Comparison of ENCODE assay signal across 21 cellular contexts in genomic region chr15:71508081-71508682, GRCh38.
DNase-seq lines count a peak whose midpoint lies in the region; ATAC-seq, FAIRE-seq and TF ChIP-seq lines count a peak whose summit lies in the region.
"Had no signal": no experiment of that assay in that cellular context is flagged by ENCODE, and none has a peak within 500 bp of the region (broad histone marks: within the 10 kb centered on the region; RNA-seq: fewer than 3 reads in every experiment).

No MANE protein-coding gene starts in this region.

- TF ChIP-seq RAD21 in H1 (IDR thresholded peaks at IDR 0.05 in 1 of 2, conservative IDR thresholded peaks at IDR 0.05 in 1 of 2; ENCODE audit: low read depth in 2 of 2, low read length in 2 of 2) = no peak

- no peak overlapping the region for H4K8ac ChIP-seq in H1 (ENCODE audit: extremely low read depth, insufficient read depth, low read length)

- no peak overlapping the region for H3K4ac ChIP-seq in H1 (replicated peaks; ENCODE audit: insufficient read length, low read depth, low read length)

- no peak overlapping the region for H2BK120ac ChIP-seq in H1 (replicated peaks; ENCODE audit: low read depth, low read length)

- TF ChIP-seq CTCF in GM10248 (IDR thresholded peaks at IDR 0.05; ENCODE audit: control extremely low read depth, extremely low read depth, low read depth, missing control alignments) = no peak
- TF ChIP-seq CTCF in H1 (IDR thresholded peaks at IDR 0.05; ENCODE audit: control extremely low read depth in 1 of 3, insufficient read depth in 1 of 3, low read depth in 1 of 3, low read length in 3 of 3) = no peak
- TF ChIP-seq CTCF in spleen (IDR thresholded peaks at IDR 0.05 in 8 of 11, conservative IDR thresholded peaks at IDR 0.05 in 3 of 11) = no peak
- no peak for TF ChIP-seq CTCF in mucosa of descending colon (IDR thresholded peaks at IDR 0.05)

- H3K23me2 ChIP-seq in H1 (ENCODE audit: low read depth, low read length) = no peaks in the 10 kb centered on the region

- H4K20me1 ChIP-seq in H1 (replicated peaks in 1 of 2; ENCODE audit: control insufficient read depth in 1 of 2, insufficient read depth in 2 of 2, low read length in 2 of 2) = no peaks in the 10 kb centered on the region

- no peaks in the 10 kb centered on the region for H3K36me3 ChIP-seq in H1 (ENCODE audit: control insufficient read depth in 2 of 4, insufficient read depth in 4 of 4, low read length in 3 of 4)
- no peaks in the 10 kb centered on the region for H3K36me3 ChIP-seq in spleen
- H3K36me3 ChIP-seq in mucosa of descending colon (ENCODE audit: low read depth) = no peaks in the 10 kb centered on the region
- H3K36me3 ChIP-seq: esophagus muscularis mucosa, upper lobe of right lung had no signal

- H4K5ac ChIP-seq in H1 (ENCODE audit: insufficient read length, low read depth, low read length) = no peak overlapping the region

- WGBS in H1 (ENCODE audit: extremely low coverage in 1 of 2, insufficient coverage in 1 of 2, insufficient read length in 1 of 2, insufficient replicate concordance in 2 of 2, low coverage in 1 of 2, low lambda C conversion rate in 2 of 2, missing lambda C conversion rate in 1 of 2), 2 experiments = 96% methylated on average over 4 of the region's 4 CpGs; no CpG with 5 or more reads in 1 of the 2 experiments
- 71 to 84% (median 80%) methylated on average over 4 of the region's 4 CpGs for WGBS in spleen, 5 donors

- no peak overlapping the region for H2BK15ac ChIP-seq in H1 (ENCODE audit: low read length)

- no peak overlapping the region for H3K9ac ChIP-seq in H1 (replicated peaks in 1 of 4; ENCODE audit: extremely low read depth in 1 of 4, low read depth in 3 of 4, low read length in 3 of 4)

- H2BK5ac ChIP-seq in H1 (ENCODE audit: low read depth, low read length) = 0 out of 2 replicates have a peak overlapping the region, but pooled peaks have one; percentile 5

- peak; percentile 69 for DNase-seq in GM10248 (ENCODE audit: extremely low spot score)
- no peak for DNase-seq in H1 (ENCODE audit: low read depth in 1 of 2, low spot score in 2 of 2)
- DNase-seq in spleen = no peak
- DNase-seq in mucosa of descending colon = no peak
- DNase-seq in NCI-H1930 (lab: John Stamatoyannopoulos, UW) = no peak
- DNase-seq: activated CD4-positive, alpha-beta T cell treated with anti-CD3 and anti-CD28 coated beads for 36 hours; activated gamma-delta T cell treated with Interleukin-2 at 50 U/mL for 16 hours; anterior cingulate cortex; cortex of kidney; mesenchymal stem cell; NCI-H1694; NCI-H510A; nephron progenitor cell; psoas muscle; stimulated activated naive CD4-positive, alpha-beta T cell; upper lobe of right lung had no signal

- POLR2A ChIA-PET in GM10248 (lab: Yijun Ruan, JAX) = no interaction called here
- POLR2A ChIA-PET in H1 (lab: Charles Lee; ENCODE audit: partially characterized antibody) = no interaction called here

- no peak overlapping the region for H3K23ac ChIP-seq in H1 (ENCODE audit: insufficient read length)

- H2AFZ ChIP-seq in H1 (ENCODE audit: low read length) = no peak overlapping the region

- intact Hi-C loops in spleen (cut with DNase I; ENCODE audit: low total_unique reads) = no loop called here
- intact Hi-C loops in mucosa of descending colon (cut with DNase I, micrococcal nuclease) = no loop called here

- TF ChIP-seq POLR2A in H1 (IDR thresholded peaks at IDR 0.05; ENCODE audit: control extremely low read depth in 1 of 2, low read depth in 2 of 2, low read length in 2 of 2) (no peak), spleen (IDR thresholded peaks at IDR 0.05) (no peak)

- no peak overlapping the region for H2AK5ac ChIP-seq in H1 (ENCODE audit: low read depth, low read length)

- H3K56ac ChIP-seq in H1 (replicated peaks; ENCODE audit: insufficient read length, low read depth, low read length) = no peak overlapping the region

- no peak overlapping the region for H3K14ac ChIP-seq in H1 (ENCODE audit: insufficient read length)

- H3K18ac ChIP-seq in H1 (ENCODE audit: extremely low read depth, low read length) = no peak overlapping the region

- no peak overlapping the region for H2BK12ac ChIP-seq in H1 (ENCODE audit: low read depth, low read length)

- no peaks in the 10 kb centered on the region for H3K27me3 ChIP-seq in H1 (replicated peaks in 1 of 4; ENCODE audit: control insufficient read depth in 3 of 4, extremely low read depth in 1 of 4, insufficient read depth in 3 of 4, low read length in 3 of 4)
- H3K27me3 ChIP-seq in spleen (replicated peaks in 1 of 7) = peaks cover 0 to 10% (median 0%) of the 10 kb centered on the region in 7 donors
- H3K27me3 ChIP-seq: esophagus muscularis mucosa, upper lobe of right lung had no signal

- ATAC-seq in GM19395 (IDR thresholded peaks at IDR 0.05; ENCODE audit: unreplicated experiment) (peak; percentile 80), HG03432 (IDR thresholded peaks at IDR 0.05; ENCODE audit: unreplicated experiment) (peak; percentile 67), mucosa of descending colon (no peak), GM21825 (IDR thresholded peaks at IDR 0.05; ENCODE audit: unreplicated experiment) (no peak)
- ATAC-seq: A549; activated CD4-positive, alpha-beta T cell treated with anti-CD3 and anti-CD28 coated beads for 36 hours; upper lobe of right lung had no signal

- no peaks in the 10 kb centered on the region for H3K9me3 ChIP-seq in H1 (ENCODE audit: insufficient read depth in 2 of 2, low read depth in 1 of 2, low read length in 1 of 2)
- H3K9me3 ChIP-seq in spleen = no peaks in the 10 kb centered on the region
- no peaks in the 10 kb centered on the region for H3K9me3 ChIP-seq in mucosa of descending colon
- H3K9me3 ChIP-seq: A549, esophagus muscularis mucosa, psoas muscle, upper lobe of right lung had no signal

- no peaks in the 10 kb centered on the region; a peak in 1 of 4 replicates for H3K79me2 ChIP-seq in H1 (ENCODE audit: control insufficient read depth in 1 of 2, insufficient read depth in 2 of 2, low read length in 2 of 2)

- H2BK20ac ChIP-seq in H1 (ENCODE audit: low read length) = no peak overlapping the region

- FAIRE-seq in H1 (lab: Jason Lieb, UNC) = no peak
- FAIRE-seq: A549 had no signal

- no peak overlapping the region for H3K27ac ChIP-seq in H1 (ENCODE audit: low read depth, low read length)
- H3K27ac ChIP-seq in spleen = no peak overlapping the region
- H3K27ac ChIP-seq: A549, esophagus muscularis mucosa, psoas muscle, upper lobe of right lung had no signal

- no peak overlapping the region for H4K91ac ChIP-seq in H1 (replicated peaks; ENCODE audit: insufficient read length, low read length)

- H3K79me1 ChIP-seq in H1 (ENCODE audit: low read depth, low read length) = no peaks in the 10 kb centered on the region

- H3K4me3 ChIP-seq in H1 (ENCODE audit: extremely low read depth in 1 of 4, insufficient read depth in 2 of 4, low read depth in 3 of 4, low read length in 4 of 4) (no peak overlapping the region), spleen (no peak overlapping the region), mucosa of descending colon (no peak overlapping the region)
- H3K4me3 ChIP-seq: A549, esophagus muscularis mucosa, psoas muscle, upper lobe of right lung had no signal

- no peak overlapping the region for H3K4me2 ChIP-seq in H1 (ENCODE audit: insufficient read depth in 1 of 2, low read depth in 2 of 2, low read length in 2 of 2)
- H3K4me2 ChIP-seq: A549 had no signal

- H3K4me1 ChIP-seq in H1 (replicated peaks in 1 of 4; ENCODE audit: control insufficient read depth in 3 of 4, insufficient read depth in 4 of 4, low read length in 3 of 4) (peaks cover 0 to 9% (median 3%) of the 10 kb centered on the region in 4 experiments; a peak in 4 of 7 replicates), spleen (no peaks in the 10 kb centered on the region), mucosa of descending colon (ENCODE audit: low read depth) (peaks cover 3% of the 10 kb centered on the region)
- H3K4me1 ChIP-seq: esophagus muscularis mucosa, psoas muscle, upper lobe of right lung had no signal

- CTCF ChIA-PET in GM10248 (lab: Yijun Ruan, JAX) (interaction anchor here (1.1 to 1.6 kb wide), 3 partner anchors 21 to 36 kb away, joined by 3 to 9 read pairs (median 4); no protein-coding TSS in a partner anchor), H1 (lab: Charles Lee; ENCODE audit: partially characterized antibody) (interaction anchor here (1.0 to 6.7 kb wide), 3 partner anchors 14 to 40 kb away, joined by 3 to 36 read pairs (median 4); no protein-coding TSS in a partner anchor)

- no peak for TF ChIP-seq EP300 in H1 (IDR thresholded peaks at IDR 0.05; ENCODE audit: borderline replicate concordance in 1 of 2, low read depth in 2 of 2, low read length in 2 of 2)

TF ChIP-seq in H1, 55 proteins besides CTCF, POLR2A, EP300 and RAD21 (continues in another document):
- TF ChIP-seq EZH2 (IDR thresholded peaks at IDR 0.05; ENCODE audit: low read depth, low read length, severe bottlenecking) (no peak), SP2 (IDR thresholded peaks at IDR 0.05; ENCODE audit: low read length) (no peak), KDM5A (IDR thresholded peaks at IDR 0.05; ENCODE audit: low read length) (no peak)

Comparison
In these comparisons a context has a peak if more than half of its experiments do, and no peak if none do; other contexts are left out.
1. ATAC-seq: peak in GM19395 (single experiment) and HG03432 (single experiment); none in mucosa of descending colon (single experiment) and GM21825 (single experiment).